In genomic region chr2:12948963-12949353, GRCh38 we compare ENCODE assay signal across 11 cellular contexts.
A peak's percentile ranks its signal among the peaks of the same experiment; 100 is the strongest.
DNase-seq lines count a peak whose midpoint lies in the region; ATAC-seq and TF ChIP-seq lines count a peak whose summit lies in the region.
"Had no signal": no experiment of that assay in that cellular context is flagged by ENCODE, and none has a peak within 500 bp of the region (broad histone marks: within the 10 kb centered on the region; RNA-seq: fewer than 3 reads in every experiment).

No MANE protein-coding gene starts in this region.

- H3K27ac ChIP-seq in neural cell (ENCODE audit: low read length), result peak overlapping the region; percentile 31

- H3K4me2 ChIP-seq in neural cell (ENCODE audit: low read length), result peak overlapping the region; percentile 23

- peak; percentile 29 for DNase-seq in activated CD4-positive, alpha-beta T cell treated with anti-CD3 and anti-CD28 coated beads for 48 hours
- no peak for DNase-seq in activated CD4-positive, alpha-beta T cell treated with anti-CD3 and anti-CD28 coated beads for 1 hour
- DNase-seq in NCI-H1092 treated with DMSO at 0.1 percent for 48 hours (lab: John Stamatoyannopoulos, UW) (no peak), anterior cingulate cortex (lab: John Stamatoyannopoulos, UW) (no peak), iPS-NIHi11 (ENCODE audit: low spot score) (no peak)
- DNase-seq: cortex of kidney, NCI-H446, right cardiac atrium had no signal

- no peaks in the 10 kb centered on the region for H3K79me2 ChIP-seq in neural cell (replicated peaks; ENCODE audit: insufficient read depth, low read length)

- no peak overlapping the region for H2AFZ ChIP-seq in neural cell (ENCODE audit: low read depth, low read length)

- no peaks in the 10 kb centered on the region for H4K20me1 ChIP-seq in neural cell (ENCODE audit: insufficient read depth)

- no peaks in the 10 kb centered on the region for H3K27me3 ChIP-seq in neural cell (ENCODE audit: insufficient read depth, low read depth, low read length)

- no peak for TF ChIP-seq RAD21 in neural cell (conservative IDR thresholded peaks at IDR 0.05)

- TF ChIP-seq EP300 in neural cell (conservative IDR thresholded peaks at IDR 0.05; ENCODE audit: poor library complexity, severe bottlenecking), result no peak

- H3K36me3 ChIP-seq in neural cell (ENCODE audit: insufficient read depth, low read length), result no peaks in the 10 kb centered on the region

- no peak overlapping the region for H3K9ac ChIP-seq in neural cell (ENCODE audit: low read length)

- no peaks in the 10 kb centered on the region for H3F3A ChIP-seq in neural cell (ENCODE audit: insufficient read depth, low read length, poor library complexity, severe bottlenecking)

- H3K9me2 ChIP-seq in neural cell (ENCODE audit: insufficient read depth, low read length), result no peaks in the 10 kb centered on the region

- TF ChIP-seq CTCF in neural cell (IDR thresholded peaks at IDR 0.05; ENCODE audit: poor library complexity, severe bottlenecking), result no peak

- H3K9me3 ChIP-seq in neural cell (ENCODE audit: low read length), result no peaks in the 10 kb centered on the region

- ATAC-seq in GM21619 (IDR thresholded peaks at IDR 0.05; ENCODE audit: unreplicated experiment) (peak; percentile 70), HG03469 (IDR thresholded peaks at IDR 0.05; ENCODE audit: unreplicated experiment) (peak; percentile 87)

- H3K4me3 ChIP-seq in neural cell (ENCODE audit: low read length), result no peak overlapping the region

TF ChIP-seq in neural cell, 6 proteins besides CTCF, POLR2A, EP300 and RAD21:
- TF ChIP-seq EZH2 (IDR thresholded peaks at IDR 0.05; ENCODE audit: borderline replicate concordance, insufficient read depth, low read length, poor library complexity, severe bottlenecking), result no peak
- no peak for TF ChIP-seq MXI1 (conservative IDR thresholded peaks at IDR 0.05; ENCODE audit: poor library complexity, severe bottlenecking)
- no peak for TF ChIP-seq POLR2AphosphoS5 (IDR thresholded peaks at IDR 0.05)
- TF ChIP-seq TAF1 (IDR thresholded peaks at IDR 0.05; ENCODE audit: low read depth), result no peak
- no peak for TF ChIP-seq SMC3 (conservative IDR thresholded peaks at IDR 0.05; ENCODE audit: poor library complexity)
- no peak for TF ChIP-seq REST (IDR thresholded peaks at IDR 0.05; ENCODE audit: borderline replicate concordance)
